8 cellular contexts compared by ENCODE assay signal in genomic region chr1:156212130-156212529, GRCh38. TPM values are rescaled to one million over a fixed set of nuclear protein-coding genes. Genes with fewer than 3 reads are reported as not detected.
DNase-seq lines count a peak whose midpoint lies in the region; ATAC-seq and TF ChIP-seq lines count a peak whose summit lies in the region.

No MANE protein-coding gene starts in this region.

- TF ChIP-seq POLR2A in heart left ventricle (IDR thresholded peaks at IDR 0.05) (no peak), breast epithelium (IDR thresholded peaks at IDR 0.05) (no peak)

- H3K9ac ChIP-seq in mucosa of stomach (ENCODE audit: low read length) = peak overlapping the region; percentile 86

- H3K27ac ChIP-seq in heart left ventricle = peak overlapping the region; percentile 89 to 99 (median 96)
- peak overlapping the region; percentile 90 to 96 for H3K27ac ChIP-seq in breast epithelium
- H3K27ac ChIP-seq in urinary bladder (ENCODE audit: low read depth) = peak overlapping the region; percentile 48

- intact Hi-C loops in heart left ventricle (cut with DNase I) = loop anchor here in 4 of 10 donors (2.0 to 5.0 kb wide), 4 partner anchors 17 to 65 kb away; partner anchors contain the start of gene SLC25A44 (in 1 of the 4)
- intact Hi-C loops in left cardiac atrium (cut with DNase I) = loop anchor here in 1 of 2 donors (5.0 kb wide), 1 partner anchor 50 kb away; no protein-coding TSS in a partner anchor
- intact Hi-C loops in breast epithelium (cut with DNase I; ENCODE audit: low total_unique reads) = no loop called here

- H3K4me3 ChIP-seq in heart left ventricle (peak overlapping the region in 10 of 12 donors; percentile 60 to 84 (median 70)), breast epithelium (peak overlapping the region; percentile 59 to 76 (median 62)), mucosa of stomach (ENCODE audit: low read length) (peak overlapping the region; percentile 95), urinary bladder (ENCODE audit: low read depth, low read length) (peak overlapping the region; percentile 54)

- H3K4me1 ChIP-seq in heart left ventricle (peaks cover 0 to 27% (median 16%) of the 10 kb centered on the region in 12 donors), breast epithelium (peaks cover 0 to 9% of the 10 kb centered on the region in 2 donors), mucosa of stomach (ENCODE audit: control insufficient read depth, insufficient read depth, low read length) (peaks cover 18% of the 10 kb centered on the region), urinary bladder (ENCODE audit: insufficient read depth) (no peaks in the 10 kb centered on the region)

- TF ChIP-seq CTCF in heart left ventricle (IDR thresholded peaks at IDR 0.05) (no peak), breast epithelium (IDR thresholded peaks at IDR 0.05) (no peak)

- H3K36me3 ChIP-seq in heart left ventricle = peaks cover 0 to 62% (median 49%) of the 10 kb centered on the region in 9 donors
- H3K36me3 ChIP-seq in breast epithelium = no peaks in the 10 kb centered on the region
- no peaks in the 10 kb centered on the region for H3K36me3 ChIP-seq in mucosa of stomach (ENCODE audit: control insufficient read depth, insufficient read depth, low read length)
- H3K36me3 ChIP-seq in urinary bladder (ENCODE audit: insufficient read depth) = no peaks in the 10 kb centered on the region

- ATAC-seq in heart left ventricle (no peak), left cardiac atrium (no peak), HG03342 (IDR thresholded peaks at IDR 0.05; ENCODE audit: unreplicated experiment) (no peak)

- H3K27me3 ChIP-seq in heart left ventricle (no peaks in the 10 kb centered on the region), breast epithelium (no peaks in the 10 kb centered on the region), mucosa of stomach (ENCODE audit: control insufficient read depth, insufficient read depth, low read length) (no peaks in the 10 kb centered on the region)

- H3K9me3 ChIP-seq in heart left ventricle (no peaks in the 10 kb centered on the region), breast epithelium (no peaks in the 10 kb centered on the region), mucosa of stomach (ENCODE audit: control insufficient read depth, low read length) (no peaks in the 10 kb centered on the region)

- DNase-seq in heart left ventricle (no peak), left cardiac atrium (no peak), breast epithelium (ENCODE audit: low spot score in 2 of 2) (no peak), GM03348 (ENCODE audit: low spot score) (no peak), NCI-H2171 treated with DMSO at 0.1 percent for 48 hours (lab: John Stamatoyannopoulos, UW) (no peak)

- 80 to 85% (median 81%) methylated on average over 9 of the region's 9 CpGs for WGBS in heart left ventricle, 4 donors
- WGBS in urinary bladder = 83% methylated on average over 9 of the region's 9 CpGs

RNA-seq across cellular contexts. Expression of gene PMF1, which starts 0.7 kb away (rescaled TPM):
- total RNA-seq in heart left ventricle (100 to 1,000 TPM in 1 of 9 donors, 10 to 100 TPM in 8; 57.8 to 116 (median 62.4) TPM), left cardiac atrium (10 to 100 TPM; 47.4 to 62.8 TPM), breast epithelium (10 to 100 TPM; 41.4 to 75.2 (median 60.3) TPM), urinary bladder (36.9 TPM)
- polyA plus RNA-seq in heart left ventricle (100 to 1,000 TPM; 104 to 122 TPM), urinary bladder (65.6 TPM)

RNA-seq across cellular contexts. Expression of gene SLC25A44, which starts 18.2 kb away (rescaled TPM):
- total RNA-seq in heart left ventricle (10 to 100 TPM; 16.4 to 27.4 (median 20.5) TPM), left cardiac atrium (10 to 100 TPM; 16.0 to 23.1 TPM), breast epithelium (10 to 100 TPM; 10.7 to 23.7 (median 13.8) TPM), urinary bladder (5.7 TPM)
- polyA plus RNA-seq in heart left ventricle (10 to 100 TPM in 1 of 2 donors, 1 to 10 TPM in 1; 5.8 to 29.3 TPM), urinary bladder (13.9 TPM)

RNA-seq across cellular contexts. Expression of gene BGLAP, which starts 29.9 kb away (rescaled TPM):
- total RNA-seq in heart left ventricle = under 1 TPM in 6 of 9 donors, not detected in 3; 0.37 to 0.99 (median 0.65) TPM
- under 1 TPM; 0.32 to 0.57 TPM for polyA plus RNA-seq in heart left ventricle
- under 1 TPM in 1 of 2 donors, not detected in 1; 0.47 TPM for total RNA-seq in left cardiac atrium
- total RNA-seq in breast epithelium = 1 to 10 TPM in 1 of 3 donors, under 1 TPM in 2; 0.32 to 2.9 (median 0.98) TPM
- 0.42 TPM for total RNA-seq in urinary bladder
- polyA plus RNA-seq in urinary bladder = 0.68 TPM

RNA-seq across cellular contexts. Expression of gene PAQR6, which starts 35.7 kb away (rescaled TPM):
- total RNA-seq in heart left ventricle = 1 to 10 TPM in 3 of 9 donors, under 1 TPM in 4, not detected in 2; 0.42 to 1.9 (median 0.92) TPM
- under 1 TPM; 0.26 to 0.61 TPM for polyA plus RNA-seq in heart left ventricle
- 1 to 10 TPM in 1 of 2 donors, under 1 TPM in 1; 0.71 to 1.3 TPM for total RNA-seq in left cardiac atrium
- 1 to 10 TPM; 1.8 to 3.9 (median 2.5) TPM for total RNA-seq in breast epithelium
- 0.79 TPM for total RNA-seq in urinary bladder
- polyA plus RNA-seq in urinary bladder = 1.5 TPM

RNA-seq across cellular contexts. Expression of gene SEMA4A, which starts 58.7 kb away (rescaled TPM):
- total RNA-seq in heart left ventricle = 10 to 100 TPM in 1 of 9 donors, 1 to 10 TPM in 5, under 1 TPM in 3; 0.60 to 10.2 (median 1.6) TPM
- 1 to 10 TPM in 1 of 2 donors, under 1 TPM in 1; 0.90 to 1.8 TPM for polyA plus RNA-seq in heart left ventricle
- 1 to 10 TPM; 2.7 to 3.8 TPM for total RNA-seq in left cardiac atrium
- total RNA-seq in breast epithelium = 10 to 100 TPM in 1 of 3 donors, 1 to 10 TPM in 2; 1.4 to 21.5 (median 9.2) TPM
- 7.3 TPM for total RNA-seq in urinary bladder
- polyA plus RNA-seq in urinary bladder = 7.0 TPM
